1 cellular context compared by ENCODE assay signal in the genomic region with DNA sequence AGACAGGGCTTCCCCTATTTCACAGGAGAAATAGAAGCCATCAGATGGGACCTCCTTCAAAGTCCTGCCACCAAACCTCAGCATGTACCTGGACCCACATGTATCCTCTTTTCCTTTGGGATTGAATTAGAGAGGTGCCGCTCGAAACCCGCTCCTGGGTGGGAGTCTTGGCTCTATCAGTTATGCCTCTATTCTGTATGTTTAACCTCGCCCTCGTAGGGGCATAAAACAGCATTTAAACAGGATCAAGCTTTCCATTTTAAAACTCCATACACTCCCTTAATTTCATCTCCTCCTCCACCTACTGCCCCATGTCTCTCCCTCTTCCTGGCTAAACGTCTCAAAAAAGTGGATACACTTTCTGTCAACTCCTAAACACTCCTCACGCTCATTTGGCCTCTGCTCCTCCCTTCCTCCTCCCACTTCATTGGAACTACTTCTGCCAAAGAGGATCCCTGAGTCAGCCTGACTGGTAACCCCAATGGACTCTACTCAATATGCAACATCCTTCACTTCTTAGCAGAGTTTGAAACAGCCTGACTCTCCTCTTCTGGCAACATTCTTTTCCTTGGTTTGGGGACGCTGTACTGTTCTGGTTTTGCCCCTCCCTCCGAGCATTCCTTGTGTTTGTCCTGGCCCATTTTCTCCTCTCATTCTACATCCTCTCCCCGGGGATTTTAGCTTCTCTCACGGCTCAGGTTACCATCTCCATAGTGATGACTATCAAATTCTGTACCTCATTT.
TF ChIP-seq lines count a peak whose summit lies in the region.

No MANE protein-coding gene starts in this region.

TF ChIP-seq in K562, 482 proteins besides CTCF, POLR2A, EP300 and RAD21 (continued from another document and continues in another):
- TF ChIP-seq, protein P1, sequence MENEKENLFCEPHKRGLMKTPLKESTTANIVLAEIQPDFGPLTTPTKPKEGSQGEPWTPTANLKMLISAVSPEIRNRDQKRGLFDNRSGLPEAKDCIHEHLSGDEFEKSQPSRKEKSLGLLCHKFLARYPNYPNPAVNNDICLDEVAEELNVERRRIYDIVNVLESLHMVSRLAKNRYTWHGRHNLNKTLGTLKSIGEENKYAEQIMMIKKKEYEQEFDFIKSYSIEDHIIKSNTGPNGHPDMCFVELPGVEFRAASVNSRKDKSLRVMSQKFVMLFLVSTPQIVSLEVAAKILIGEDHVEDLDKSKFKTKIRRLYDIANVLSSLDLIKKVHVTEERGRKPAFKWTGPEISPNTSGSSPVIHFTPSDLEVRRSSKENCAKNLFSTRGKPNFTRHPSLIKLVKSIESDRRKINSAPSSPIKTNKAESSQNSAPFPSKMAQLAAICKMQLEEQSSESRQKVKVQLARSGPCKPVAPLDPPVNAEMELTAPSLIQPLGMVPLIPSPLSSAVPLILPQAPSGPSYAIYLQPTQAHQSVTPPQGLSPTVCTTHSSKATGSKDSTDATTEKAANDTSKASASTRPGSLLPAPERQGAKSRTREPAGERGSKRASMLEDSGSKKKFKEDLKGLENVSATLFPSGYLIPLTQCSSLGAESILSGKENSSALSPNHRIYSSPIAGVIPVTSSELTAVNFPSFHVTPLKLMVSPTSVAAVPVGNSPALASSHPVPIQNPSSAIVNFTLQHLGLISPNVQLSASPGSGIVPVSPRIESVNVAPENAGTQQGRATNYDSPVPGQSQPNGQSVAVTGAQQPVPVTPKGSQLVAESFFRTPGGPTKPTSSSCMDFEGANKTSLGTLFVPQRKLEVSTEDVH (IDR thresholded peaks at IDR 0.05; ENCODE audit: low read depth, partially characterized antibody) = no peak
- peak in 1 of 2 experiments; percentile 66; a peak in 1 of 4 replicates for TF ChIP-seq TEAD1 (CRISPR knock-in tag; IDR thresholded peaks at IDR 0.05)
- TF ChIP-seq BRD4 (IDR thresholded peaks at IDR 0.05) = 0 out of 2 replicates have a peak, but pooled peaks have one; percentile 73
- no peak for TF ChIP-seq POLR2H (tag; IDR thresholded peaks at IDR 0.05; ENCODE audit: low read depth)
- no peak for TF ChIP-seq KLF1 (tag; IDR thresholded peaks at IDR 0.05)
- TF ChIP-seq, protein P2, sequence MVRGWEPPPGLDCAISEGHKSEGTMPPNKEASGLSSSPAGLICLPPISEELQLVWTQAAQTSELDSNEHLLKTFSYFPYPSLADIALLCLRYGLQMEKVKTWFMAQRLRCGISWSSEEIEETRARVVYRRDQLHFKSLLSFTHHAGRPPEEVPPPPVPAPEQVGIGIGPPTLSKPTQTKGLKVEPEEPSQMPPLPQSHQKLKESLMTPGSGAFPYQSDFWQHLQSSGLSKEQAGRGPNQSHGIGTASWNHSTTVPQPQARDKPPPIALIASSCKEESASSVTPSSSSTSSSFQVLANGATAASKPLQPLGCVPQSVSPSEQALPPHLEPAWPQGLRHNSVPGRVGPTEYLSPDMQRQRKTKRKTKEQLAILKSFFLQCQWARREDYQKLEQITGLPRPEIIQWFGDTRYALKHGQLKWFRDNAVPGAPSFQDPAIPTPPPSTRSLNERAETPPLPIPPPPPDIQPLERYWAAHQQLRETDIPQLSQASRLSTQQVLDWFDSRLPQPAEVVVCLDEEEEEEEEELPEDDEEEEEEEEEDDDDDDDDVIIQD (CRISPR knock-in tag; IDR thresholded peaks at IDR 0.05) = no peak
- 0 out of 2 replicates have a peak, but pooled peaks have one; percentile 60 for TF ChIP-seq ZFPM2 (CRISPR knock-in tag; IDR thresholded peaks at IDR 0.05)
- no peak for TF ChIP-seq ZNF146 (CRISPR knock-in tag; IDR thresholded peaks at IDR 0.05; ENCODE audit: unreplicated experiment)
- no peak for TF ChIP-seq MYC (IDR thresholded peaks at IDR 0.05; ENCODE audit: low read depth, low read length)
- TF ChIP-seq MYC (CRISPR knock-in tag; IDR thresholded peaks at IDR 0.05; ENCODE audit: borderline replicate concordance, low read depth) = no peak
- TF ChIP-seq, protein P3, sequence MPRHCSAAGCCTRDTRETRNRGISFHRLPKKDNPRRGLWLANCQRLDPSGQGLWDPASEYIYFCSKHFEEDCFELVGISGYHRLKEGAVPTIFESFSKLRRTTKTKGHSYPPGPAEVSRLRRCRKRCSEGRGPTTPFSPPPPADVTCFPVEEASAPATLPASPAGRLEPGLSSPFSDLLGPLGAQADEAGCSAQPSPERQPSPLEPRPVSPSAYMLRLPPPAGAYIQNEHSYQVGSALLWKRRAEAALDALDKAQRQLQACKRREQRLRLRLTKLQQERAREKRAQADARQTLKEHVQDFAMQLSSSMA (CRISPR knock-in tag; IDR thresholded peaks at IDR 0.05) = no peak
- 0 out of 2 replicates have a peak, but pooled peaks have one; percentile 1 for TF ChIP-seq MYNN (IDR thresholded peaks at IDR 0.05)
- no peak for TF ChIP-seq MYNN (CRISPR knock-in tag; IDR thresholded peaks at IDR 0.05)
- TF ChIP-seq, protein P4, sequence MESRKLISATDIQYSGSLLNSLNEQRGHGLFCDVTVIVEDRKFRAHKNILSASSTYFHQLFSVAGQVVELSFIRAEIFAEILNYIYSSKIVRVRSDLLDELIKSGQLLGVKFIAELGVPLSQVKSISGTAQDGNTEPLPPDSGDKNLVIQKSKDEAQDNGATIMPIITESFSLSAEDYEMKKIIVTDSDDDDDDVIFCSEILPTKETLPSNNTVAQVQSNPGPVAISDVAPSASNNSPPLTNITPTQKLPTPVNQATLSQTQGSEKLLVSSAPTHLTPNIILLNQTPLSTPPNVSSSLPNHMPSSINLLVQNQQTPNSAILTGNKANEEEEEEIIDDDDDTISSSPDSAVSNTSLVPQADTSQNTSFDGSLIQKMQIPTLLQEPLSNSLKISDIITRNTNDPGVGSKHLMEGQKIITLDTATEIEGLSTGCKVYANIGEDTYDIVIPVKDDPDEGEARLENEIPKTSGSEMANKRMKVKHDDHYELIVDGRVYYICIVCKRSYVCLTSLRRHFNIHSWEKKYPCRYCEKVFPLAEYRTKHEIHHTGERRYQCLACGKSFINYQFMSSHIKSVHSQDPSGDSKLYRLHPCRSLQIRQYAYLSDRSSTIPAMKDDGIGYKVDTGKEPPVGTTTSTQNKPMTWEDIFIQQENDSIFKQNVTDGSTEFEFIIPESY (CRISPR knock-in tag; IDR thresholded peaks at IDR 0.05) = no peak
- no peak for TF ChIP-seq CAMTA2 (CRISPR knock-in tag; conservative IDR thresholded peaks at IDR 0.05)
- peak; percentile 7; the same call in 1 of the 2 replicates for TF ChIP-seq TEAD4 (IDR thresholded peaks at IDR 0.05; ENCODE audit: low read length)
- no peak for TF ChIP-seq TEAD4 (CRISPR knock-in tag; IDR thresholded peaks at IDR 0.05; ENCODE audit: borderline replicate concordance)
- TF ChIP-seq NELFE (IDR thresholded peaks at IDR 0.05; ENCODE audit: insufficient read depth, insufficient read length) = no peak
- peak; percentile 38 for TF ChIP-seq MEIS2 (IDR thresholded peaks at IDR 0.05; ENCODE audit: partially characterized antibody)
- no peak for TF ChIP-seq RBBP5 (IDR thresholded peaks at IDR 0.05; ENCODE audit: borderline replicate concordance, insufficient read depth, low read length, poor library complexity, severe bottlenecking)
- peak; percentile 76 for TF ChIP-seq NUFIP1 (IDR thresholded peaks at IDR 0.05; ENCODE audit: partially characterized antibody)
- peak; percentile 29; the same call in 1 of the 2 replicates for TF ChIP-seq TRIM28 (IDR thresholded peaks at IDR 0.05)
- TF ChIP-seq CBX5 (IDR thresholded peaks at IDR 0.05; ENCODE audit: borderline replicate concordance, low read depth) = no peak
- no peak for TF ChIP-seq CBX8 (IDR thresholded peaks at IDR 0.05; ENCODE audit: borderline replicate concordance, extremely low read depth, low read depth, low read length, poor library complexity, severe bottlenecking)
- TF ChIP-seq, protein P5, sequence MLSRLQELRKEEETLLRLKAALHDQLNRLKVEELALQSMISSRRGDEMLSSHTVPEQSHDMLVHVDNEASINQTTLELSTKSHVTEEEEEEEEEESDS (CRISPR knock-in tag; IDR thresholded peaks at IDR 0.05) = no peak
- TF ChIP-seq RBM22 (IDR thresholded peaks at IDR 0.05; ENCODE audit: low read depth, low read length, poor library complexity, severe bottlenecking) = no peak
- TF ChIP-seq, protein P6, sequence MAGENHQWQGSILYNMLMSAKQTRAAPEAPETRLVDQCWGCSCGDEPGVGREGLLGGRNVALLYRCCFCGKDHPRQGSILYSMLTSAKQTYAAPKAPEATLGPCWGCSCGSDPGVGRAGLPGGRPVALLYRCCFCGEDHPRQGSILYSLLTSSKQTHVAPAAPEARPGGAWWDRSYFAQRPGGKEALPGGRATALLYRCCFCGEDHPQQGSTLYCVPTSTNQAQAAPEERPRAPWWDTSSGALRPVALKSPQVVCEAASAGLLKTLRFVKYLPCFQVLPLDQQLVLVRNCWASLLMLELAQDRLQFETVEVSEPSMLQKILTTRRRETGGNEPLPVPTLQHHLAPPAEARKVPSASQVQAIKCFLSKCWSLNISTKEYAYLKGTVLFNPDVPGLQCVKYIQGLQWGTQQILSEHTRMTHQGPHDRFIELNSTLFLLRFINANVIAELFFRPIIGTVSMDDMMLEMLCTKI (IDR thresholded peaks at IDR 0.05; ENCODE audit: partially characterized antibody) = no peak
- no peak for TF ChIP-seq KDM4B (IDR thresholded peaks at IDR 0.05; ENCODE audit: borderline replicate concordance in 2 of 2, low read depth in 1 of 2)
- no peak for TF ChIP-seq TAF9B (IDR thresholded peaks at IDR 0.05; ENCODE audit: partially characterized antibody)
- TF ChIP-seq THRAP3 (IDR thresholded peaks at IDR 0.05; ENCODE audit: borderline replicate concordance) = no peak
- TF ChIP-seq, protein P7, sequence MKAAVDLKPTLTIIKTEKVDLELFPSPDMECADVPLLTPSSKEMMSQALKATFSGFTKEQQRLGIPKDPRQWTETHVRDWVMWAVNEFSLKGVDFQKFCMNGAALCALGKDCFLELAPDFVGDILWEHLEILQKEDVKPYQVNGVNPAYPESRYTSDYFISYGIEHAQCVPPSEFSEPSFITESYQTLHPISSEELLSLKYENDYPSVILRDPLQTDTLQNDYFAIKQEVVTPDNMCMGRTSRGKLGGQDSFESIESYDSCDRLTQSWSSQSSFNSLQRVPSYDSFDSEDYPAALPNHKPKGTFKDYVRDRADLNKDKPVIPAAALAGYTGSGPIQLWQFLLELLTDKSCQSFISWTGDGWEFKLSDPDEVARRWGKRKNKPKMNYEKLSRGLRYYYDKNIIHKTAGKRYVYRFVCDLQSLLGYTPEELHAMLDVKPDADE (conservative IDR thresholded peaks at IDR 0.05; ENCODE audit: control insufficient read depth, low read depth, low read length) = no peak
- TF ChIP-seq ZNF77 (CRISPR knock-in tag; IDR thresholded peaks at IDR 0.05) = no peak
- TF ChIP-seq FOXP1 (CRISPR knock-in tag; IDR thresholded peaks at IDR 0.05) = no peak
- no peak for TF ChIP-seq KHSRP (IDR thresholded peaks at IDR 0.05)
- TF ChIP-seq CHD4 (IDR thresholded peaks at IDR 0.05; ENCODE audit: insufficient read depth, insufficient replicate concordance, low read depth, low read length, poor library complexity, severe bottlenecking) = no peak
- TF ChIP-seq, protein P8, sequence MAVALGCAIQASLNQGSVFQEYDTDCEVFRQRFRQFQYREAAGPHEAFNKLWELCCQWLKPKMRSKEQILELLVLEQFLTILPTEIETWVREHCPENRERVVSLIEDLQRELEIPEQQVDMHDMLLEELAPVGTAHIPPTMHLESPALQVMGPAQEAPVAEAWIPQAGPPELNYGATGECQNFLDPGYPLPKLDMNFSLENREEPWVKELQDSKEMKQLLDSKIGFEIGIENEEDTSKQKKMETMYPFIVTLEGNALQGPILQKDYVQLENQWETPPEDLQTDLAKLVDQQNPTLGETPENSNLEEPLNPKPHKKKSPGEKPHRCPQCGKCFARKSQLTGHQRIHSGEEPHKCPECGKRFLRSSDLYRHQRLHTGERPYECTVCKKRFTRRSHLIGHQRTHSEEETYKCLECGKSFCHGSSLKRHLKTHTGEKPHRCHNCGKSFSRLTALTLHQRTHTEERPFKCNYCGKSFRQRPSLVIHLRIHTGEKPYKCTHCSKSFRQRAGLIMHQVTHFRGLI (CRISPR knock-in tag; IDR thresholded peaks at IDR 0.05) = no peak
- TF ChIP-seq PHB (CRISPR knock-in tag; IDR thresholded peaks at IDR 0.05) = 0 out of 2 replicates have a peak, but pooled peaks have one; percentile 14
- 0 out of 2 replicates have a peak, but pooled peaks have one; percentile 27 for TF ChIP-seq STAT5A (IDR thresholded peaks at IDR 0.05; ENCODE audit: borderline replicate concordance, low read length)
- no peak for TF ChIP-seq TBL1XR1 (IDR thresholded peaks at IDR 0.05; ENCODE audit: low read length in 2 of 2)
- no peak for TF ChIP-seq TARDBP (IDR thresholded peaks at IDR 0.05)
- no peak for TF ChIP-seq GABPB2 (CRISPR knock-in tag; conservative IDR thresholded peaks at IDR 0.05)
- TF ChIP-seq ZNF23 (CRISPR knock-in tag; IDR thresholded peaks at IDR 0.05) = no peak
- no peak for TF ChIP-seq HDAC8 (tag; IDR thresholded peaks at IDR 0.05)
- no peak for TF ChIP-seq MED1 (CRISPR knock-in tag; IDR thresholded peaks at IDR 0.05; ENCODE audit: borderline replicate concordance)
- TF ChIP-seq GATAD2B (IDR thresholded peaks at IDR 0.05; ENCODE audit: borderline replicate concordance) = no peak
- TF ChIP-seq, protein P9, sequence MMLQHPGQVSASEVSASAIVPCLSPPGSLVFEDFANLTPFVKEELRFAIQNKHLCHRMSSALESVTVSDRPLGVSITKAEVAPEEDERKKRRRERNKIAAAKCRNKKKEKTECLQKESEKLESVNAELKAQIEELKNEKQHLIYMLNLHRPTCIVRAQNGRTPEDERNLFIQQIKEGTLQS (IDR thresholded peaks at IDR 0.05) = peak; percentile 79
- TF ChIP-seq, protein P9 (CRISPR knock-in tag; conservative IDR thresholded peaks at IDR 0.05) = no peak
- no peak for TF ChIP-seq ZNF232 (CRISPR knock-in tag; IDR thresholded peaks at IDR 0.05)
- TF ChIP-seq ZNF780A (CRISPR knock-in tag; IDR thresholded peaks at IDR 0.05) = no peak
- peak; percentile 56 for TF ChIP-seq POLR2B (IDR thresholded peaks at IDR 0.05; ENCODE audit: low read depth, partially characterized antibody)
- TF ChIP-seq TOE1 (IDR thresholded peaks at IDR 0.05; ENCODE audit: borderline replicate concordance) = peak; percentile 59; the same call in 1 of the 2 replicates
- TF ChIP-seq TOE1 (CRISPR knock-in tag; IDR thresholded peaks at IDR 0.05; ENCODE audit: borderline replicate concordance, low read depth) = no peak
- TF ChIP-seq, protein P10, sequence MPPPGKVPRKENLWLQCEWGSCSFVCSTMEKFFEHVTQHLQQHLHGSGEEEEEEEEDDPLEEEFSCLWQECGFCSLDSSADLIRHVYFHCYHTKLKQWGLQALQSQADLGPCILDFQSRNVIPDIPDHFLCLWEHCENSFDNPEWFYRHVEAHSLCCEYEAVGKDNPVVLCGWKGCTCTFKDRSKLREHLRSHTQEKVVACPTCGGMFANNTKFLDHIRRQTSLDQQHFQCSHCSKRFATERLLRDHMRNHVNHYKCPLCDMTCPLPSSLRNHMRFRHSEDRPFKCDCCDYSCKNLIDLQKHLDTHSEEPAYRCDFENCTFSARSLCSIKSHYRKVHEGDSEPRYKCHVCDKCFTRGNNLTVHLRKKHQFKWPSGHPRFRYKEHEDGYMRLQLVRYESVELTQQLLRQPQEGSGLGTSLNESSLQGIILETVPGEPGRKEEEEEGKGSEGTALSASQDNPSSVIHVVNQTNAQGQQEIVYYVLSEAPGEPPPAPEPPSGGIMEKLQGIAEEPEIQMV (tag; conservative IDR thresholded peaks at IDR 0.05; ENCODE audit: low read depth) = no peak
- no peak for TF ChIP-seq U2AF1 (optimal IDR thresholded peaks at IDR 0.05; ENCODE audit: low read depth, low read length)
- TF ChIP-seq LCOR (CRISPR knock-in tag; IDR thresholded peaks at IDR 0.05) = no peak
- no peak for TF ChIP-seq ASH1L (IDR thresholded peaks at IDR 0.05; ENCODE audit: borderline replicate concordance, low read depth, partially characterized antibody)
